14 cellular contexts compared by ENCODE assay signal in genomic region chr20:15923030-15923776, GRCh38.
DNase-seq lines count a peak whose midpoint lies in the region; ATAC-seq and TF ChIP-seq lines count a peak whose summit lies in the region.
"Had no signal": no experiment of that assay in that cellular context is flagged by ENCODE, and none has a peak within 500 bp of the region (broad histone marks: within the 10 kb centered on the region; RNA-seq: fewer than 3 reads in every experiment).

No MANE protein-coding gene starts in this region.

- H3K4me3 Mint-ChIP-seq in activated B cell treated with CpG ODN at 0.5 μM for 24 hours (peak overlapping the region; percentile 78), glutamatergic neuron (ENCODE audit: unreplicated experiment) (no peak overlapping the region), T-cell (no peak overlapping the region)
- H3K4me3 Mint-ChIP-seq: CD4-positive, alpha-beta T cell; HFFc6 had no signal

- H3K36me3 Mint-ChIP-seq in activated B cell treated with CpG ODN at 0.5 μM for 24 hours (ENCODE audit: low read depth), result peaks cover 12% of the 10 kb centered on the region
- peaks cover 10% of the 10 kb centered on the region for H3K36me3 Mint-ChIP-seq in glutamatergic neuron (ENCODE audit: unreplicated experiment)
- H3K36me3 Mint-ChIP-seq in T-cell, result no peaks in the 10 kb centered on the region

- no peak for TF ChIP-seq CTCF in activated B cell treated with CpG ODN at 0.5 μM for 24 hours (IDR thresholded peaks at IDR 0.05)
- TF ChIP-seq CTCF in glutamatergic neuron (IDR thresholded peaks at IDR 0.05; ENCODE audit: partially characterized antibody, unreplicated experiment), result no peak

- intact Hi-C loops in activated B cell treated with CpG ODN at 0.5 μM for 24 hours (cut with micrococcal nuclease), result loop anchor here (1.0 to 5.0 kb wide), 12 partner anchors 10 to 606 kb away; no protein-coding TSS in a partner anchor

- peak overlapping the region; percentile 96 for H3K27ac Mint-ChIP-seq in activated B cell treated with CpG ODN at 0.5 μM for 24 hours
- no peak overlapping the region for H3K27ac Mint-ChIP-seq in glutamatergic neuron (ENCODE audit: unreplicated experiment)
- H3K27ac Mint-ChIP-seq in T-cell, result no peak overlapping the region
- H3K27ac Mint-ChIP-seq: CD4-positive, alpha-beta T cell; HFFc6 had no signal

- POLR2A ChIA-PET in activated B cell treated with CpG ODN at 0.5 μM for 24 hours (lab: Charles Lee), result interaction anchor here (0.9 to 2.4 kb wide), 4 partner anchors 28 to 66 kb away, joined by 3 to 12 read pairs (median 8); no protein-coding TSS in a partner anchor
- POLR2A ChIA-PET in T-cell (lab: Charles Lee), result no interaction called here

- H3K9me3 Mint-ChIP-seq in activated B cell treated with CpG ODN at 0.5 μM for 24 hours, result no peaks in the 10 kb centered on the region
- H3K9me3 Mint-ChIP-seq in glutamatergic neuron (ENCODE audit: unreplicated experiment), result peaks cover 5% of the 10 kb centered on the region
- H3K9me3 Mint-ChIP-seq in T-cell, result peaks cover 0 to 17% (median 5%) of the 10 kb centered on the region in 3 donors
- H3K9me3 Mint-ChIP-seq: CD4-positive, alpha-beta T cell had no signal

- DNase-seq in activated B cell treated with CpG ODN at 0.5 μM for 24 hours (peak; percentile 24), glutamatergic neuron (no peak), nucleus accumbens (lab: John Stamatoyannopoulos, UW) (no peak), T-cell (no peak)
- DNase-seq: brain microvascular endothelial cell; CD4-positive, alpha-beta T cell; HFFc6; Kasumi-1; mesenchymal stem cell; WERI-Rb-1 had no signal

- H3K4me1 Mint-ChIP-seq in activated B cell treated with CpG ODN at 0.5 μM for 24 hours, result peaks cover 74% of the 10 kb centered on the region
- H3K4me1 Mint-ChIP-seq in glutamatergic neuron (ENCODE audit: low read depth, unreplicated experiment), result peaks cover 20% of the 10 kb centered on the region
- no peaks in the 10 kb centered on the region for H3K4me1 Mint-ChIP-seq in T-cell

- CTCF ChIA-PET in activated B cell treated with CpG ODN at 0.5 μM for 24 hours (lab: Charles Lee), result no interaction called here
- CTCF ChIA-PET in T-cell (lab: Charles Lee), result no interaction called here

- H3K27me3 Mint-ChIP-seq in activated B cell treated with CpG ODN at 0.5 μM for 24 hours, result no peaks in the 10 kb centered on the region
- H3K27me3 Mint-ChIP-seq in glutamatergic neuron (ENCODE audit: unreplicated experiment), result no peaks in the 10 kb centered on the region
- H3K27me3 Mint-ChIP-seq in T-cell, result no peaks in the 10 kb centered on the region
- H3K27me3 Mint-ChIP-seq: CD4-positive, alpha-beta T cell had no signal

- peak; percentile 55 for ATAC-seq in GM18861 (IDR thresholded peaks at IDR 0.05; ENCODE audit: unreplicated experiment)
- ATAC-seq in GM21528 (IDR thresholded peaks at IDR 0.05; ENCODE audit: low FRiP score, unreplicated experiment), result peak; percentile 86
- ATAC-seq in HG03139 (IDR thresholded peaks at IDR 0.05; ENCODE audit: unreplicated experiment), result peak; percentile 56
- ATAC-seq in activated B cell treated with CpG ODN at 0.5 μM for 24 hours (ENCODE audit: low read depth), result peak; percentile 74
- ATAC-seq in T-cell (replicated peaks in 1 of 4), result no peak
- ATAC-seq in GM18873 (IDR thresholded peaks at IDR 0.05; ENCODE audit: low FRiP score, unreplicated experiment), result no peak

Comparison
In these comparisons a context has a peak if more than half of its experiments do, and no peak if none do; other contexts are left out.
1. ATAC-seq: peak in GM18861 (single experiment), GM21528 (single experiment), HG03139 (single experiment) and activated B cell treated with CpG ODN at 0.5 μM for 24 hours (single experiment); none in T-cell (0 of 4) and GM18873 (single experiment).